11 cellular contexts compared by ENCODE assay signal in genomic region chr22:18022851-18023250, GRCh38. TPM values are rescaled to one million over a fixed set of nuclear protein-coding genes. Genes with fewer than 3 reads are reported as not detected.
DNase-seq lines count a peak whose midpoint lies in the region; ATAC-seq and TF ChIP-seq lines count a peak whose summit lies in the region.
"Had no signal": no experiment of that assay in that cellular context is flagged by ENCODE, and none has a peak within 500 bp of the region (broad histone marks: within the 10 kb centered on the region; RNA-seq: fewer than 3 reads in every experiment).

No MANE protein-coding gene starts in this region.

- H2AFZ ChIP-seq in neural cell (ENCODE audit: low read depth, low read length) = peak overlapping the region; percentile 83

- peak overlapping the region; percentile 81 for H3K4me2 ChIP-seq in neural cell (ENCODE audit: low read length)

- no peak for DNase-seq in AG04449 (ENCODE audit: low read depth, low spot score)
- no peak for DNase-seq in LNCaP clone FGC (ENCODE audit: low read depth)
- no peak for DNase-seq in cerebellar nuclear complex (lab: John Stamatoyannopoulos, UW)
- no peak for DNase-seq in mucosa of gallbladder (ENCODE audit: low spot score)
- no peak for DNase-seq in activated CD4-positive, alpha-beta T cell treated with anti-CD3 and anti-CD28 coated beads for 4 hours
- DNase-seq: activated T-cell treated with anti-CD3 and anti-CD28 coated beads for 4 hours; effector CD4-positive, alpha-beta T cell had no signal

- H3F3A ChIP-seq in neural cell (ENCODE audit: insufficient read depth, low read length, poor library complexity, severe bottlenecking) = no peaks in the 10 kb centered on the region

- POLR2A ChIA-PET in AG04449 (lab: Yijun Ruan, JAX) = no interaction called here

- peaks cover 20% of the 10 kb centered on the region for H3K79me2 ChIP-seq in neural cell (replicated peaks; ENCODE audit: insufficient read depth, low read length)

- no peaks in the 10 kb centered on the region for H4K20me1 ChIP-seq in neural cell (ENCODE audit: insufficient read depth)

- ATAC-seq in HG02642 (IDR thresholded peaks at IDR 0.05; ENCODE audit: poor library complexity, unreplicated experiment) = no peak

- H3K27ac ChIP-seq in neural cell (ENCODE audit: low read length) = peak overlapping the region; percentile 93

- CTCF ChIA-PET in AG04449 (lab: Yijun Ruan, JAX) = interaction anchor here (0.7 to 5.0 kb wide), 15 partner anchors 9 to 193 kb away, joined by 3 to 41 read pairs (median 5); no protein-coding TSS in a partner anchor

- TF ChIP-seq RAD21 in neural cell (conservative IDR thresholded peaks at IDR 0.05) = no peak

- H3K27me3 ChIP-seq in endocrine pancreas (ENCODE audit: control insufficient read depth, insufficient read depth, low read length) (no peaks in the 10 kb centered on the region), neural cell (ENCODE audit: insufficient read depth, low read depth, low read length) (peaks cover 16% of the 10 kb centered on the region)
- H3K27me3 ChIP-seq: testis had no signal

- no peaks in the 10 kb centered on the region for H3K9me3 ChIP-seq in endocrine pancreas (ENCODE audit: control insufficient read depth, low read length)
- no peaks in the 10 kb centered on the region for H3K9me3 ChIP-seq in neural cell (ENCODE audit: low read length)
- H3K9me3 ChIP-seq: testis had no signal

- H3K4me3 ChIP-seq in AG04449 (ENCODE audit: low read depth, low read length) (peak overlapping the region; percentile 68; the same call in 1 of the 2 replicates), LNCaP clone FGC (ENCODE audit: low read depth, low read length) (peak overlapping the region; percentile 81), endocrine pancreas (ENCODE audit: control insufficient read depth, insufficient read depth, low read length) (peak overlapping the region; percentile 41), neural cell (ENCODE audit: low read length) (peak overlapping the region; percentile 93)

- H3K4me1 ChIP-seq in endocrine pancreas (ENCODE audit: control insufficient read depth, insufficient read depth, low read length) = no peaks in the 10 kb centered on the region

- no peaks in the 10 kb centered on the region for H3K36me3 ChIP-seq in endocrine pancreas (ENCODE audit: control insufficient read depth, insufficient read depth, low read length)
- H3K36me3 ChIP-seq in neural cell (ENCODE audit: insufficient read depth, low read length) = peaks cover 6% of the 10 kb centered on the region

- TF ChIP-seq CTCF in AG04449 (IDR thresholded peaks at IDR 0.05; ENCODE audit: insufficient read depth, low read length, missing control alignments) (no peak), LNCaP clone FGC (IDR thresholded peaks at IDR 0.05; ENCODE audit: control insufficient read depth, extremely low read depth, insufficient read depth) (no peak), neural cell (IDR thresholded peaks at IDR 0.05; ENCODE audit: poor library complexity, severe bottlenecking) (no peak)

- no peaks in the 10 kb centered on the region for H3K9me2 ChIP-seq in neural cell (ENCODE audit: insufficient read depth, low read length)

- no peak for TF ChIP-seq EP300 in neural cell (conservative IDR thresholded peaks at IDR 0.05; ENCODE audit: poor library complexity, severe bottlenecking)

- peak overlapping the region; percentile 50 for H3K9ac ChIP-seq in endocrine pancreas (ENCODE audit: control insufficient read depth, insufficient read depth, low read length)
- H3K9ac ChIP-seq in neural cell (ENCODE audit: low read length) = peak overlapping the region; percentile 96

TF ChIP-seq in neural cell, 6 proteins besides CTCF, POLR2A, EP300 and RAD21:
- TF ChIP-seq EZH2 (IDR thresholded peaks at IDR 0.05; ENCODE audit: borderline replicate concordance, insufficient read depth, low read length, poor library complexity, severe bottlenecking) = no peak
- no peak for TF ChIP-seq MXI1 (conservative IDR thresholded peaks at IDR 0.05; ENCODE audit: poor library complexity, severe bottlenecking)
- TF ChIP-seq REST (IDR thresholded peaks at IDR 0.05; ENCODE audit: borderline replicate concordance) = no peak
- TF ChIP-seq SMC3 (conservative IDR thresholded peaks at IDR 0.05; ENCODE audit: poor library complexity) = no peak
- TF ChIP-seq TAF1 (IDR thresholded peaks at IDR 0.05; ENCODE audit: low read depth) = no peak
- TF ChIP-seq POLR2AphosphoS5 (IDR thresholded peaks at IDR 0.05) = no peak
TF ChIP-seq in neural cell: peak in this region for 0.

RNA-seq across cellular contexts. Expression of gene MICAL3, which starts 1.5 kb away (rescaled TPM):
- 28.1 and 30.4 TPM in 2 replicates for polyA plus RNA-seq in neural cell
- 83.8 and 92.1 TPM in 2 replicates for polyA minus RNA-seq in neural cell
- total RNA-seq in mucosa of gallbladder = 61.4 TPM

RNA-seq across cellular contexts. Expression of gene PEX26, which starts 54.9 kb away (rescaled TPM):
- polyA plus RNA-seq in neural cell = 30.2 and 43.3 TPM in 2 replicates
- polyA minus RNA-seq in neural cell = 47.5 and 49.2 TPM in 2 replicates
- total RNA-seq in mucosa of gallbladder = 51.5 TPM

Comparison
In these comparisons a context has a peak if more than half of its experiments do, and no peak if none do; other contexts are left out.
1. H3K4me3 ChIP-seq: peak in every context shown above with its lines; median percentile 93 in neural cell; 81 in LNCaP clone FGC; 68 in AG04449; 41 in endocrine pancreas.